In genomic region chr1:94612555-94613204, GRCh38 we compare ENCODE assay signal across 28 cellular contexts.
DNase-seq lines count a peak whose midpoint lies in the region; ATAC-seq, FAIRE-seq and TF ChIP-seq lines count a peak whose summit lies in the region.
"Had no signal": no experiment of that assay in that cellular context is flagged by ENCODE, and none has a peak within 500 bp of the region (broad histone marks: within the 10 kb centered on the region; RNA-seq: fewer than 3 reads in every experiment).

No MANE protein-coding gene starts in this region.

- H2AFZ ChIP-seq in PC-9 = 0 out of 2 replicates have a peak overlapping the region, but pooled peaks have one; percentile 1

- H3F3A ChIP-seq in PC-9 (ENCODE audit: insufficient read depth, low read depth) = peaks cover 14% of the 10 kb centered on the region; the same call in 1 of the 2 replicates

- POLR2A ChIA-PET in HEK293 (lab: Yijun Ruan, JAX) (no interaction called here), PC-9 (lab: Charles Lee; ENCODE audit: unreplicated experiment) (no interaction called here)

- no peak overlapping the region for H3K4me3 Mint-ChIP-seq in activated CD4-positive, alpha-beta T cell treated with anti-CD3 and anti-CD28 coated beads, Interleukin-2, amount 10 ng/mL, durations not matched to agents 24 days and 14 days
- H3K4me3 Mint-ChIP-seq: activated naive CD8-positive, alpha-beta T cell treated with anti-CD3 and anti-CD28 coated beads for 36 hours; natural killer cell treated with Interleukin-12 subunit alpha and Interleukin-12 subunit beta and Interleukin-15 and Interleukin-18, amount 100 ng/mL, for 72 hours; stimulated activated memory B cell treated with anti-CD40 and anti-IgM and Interleukin-4, amounts not matched to agents 10 μg/mL and 1 μg/mL and 100 μg/mL, for 72 hours had no signal

- peaks cover 9% of the 10 kb centered on the region for H3K4me1 Mint-ChIP-seq in activated CD4-positive, alpha-beta T cell treated with anti-CD3 and anti-CD28 coated beads, Interleukin-2, amount 10 ng/mL, durations not matched to agents 24 days and 14 days
- H3K4me1 Mint-ChIP-seq: activated naive CD8-positive, alpha-beta T cell treated with anti-CD3 and anti-CD28 coated beads for 36 hours had no signal

- H3K27me3 Mint-ChIP-seq in activated CD4-positive, alpha-beta T cell treated with anti-CD3 and anti-CD28 coated beads, Interleukin-2, amount 10 ng/mL, durations not matched to agents 24 days and 14 days = no peaks in the 10 kb centered on the region

- no peak overlapping the region for H3K27ac ChIP-seq in HEK293 (ENCODE audit: extremely low read depth, low read depth, low read length)
- H3K27ac ChIP-seq in PC-9 = peak overlapping the region; percentile 22
- no peak overlapping the region for H3K27ac ChIP-seq in gastroesophageal sphincter
- peak overlapping the region; percentile 17 to 35 for H3K27ac ChIP-seq in small intestine (ENCODE audit: low read depth in 1 of 2, low read length in 1 of 2)
- H3K27ac ChIP-seq: BLaER1 treated with 17β-estradiol and CSF1 and Interleukin-3, amounts not matched to agents 10 nM and 100 nM; uterus had no signal

- H3K36me3 ChIP-seq in HEK293 (ENCODE audit: control insufficient read depth in 2 of 2, insufficient read depth in 1 of 2, low read length in 2 of 2) (no peaks in the 10 kb centered on the region), PC-9 (ENCODE audit: low read depth) (no peaks in the 10 kb centered on the region), gastroesophageal sphincter (no peaks in the 10 kb centered on the region), small intestine (ENCODE audit: control insufficient read depth in 2 of 2, insufficient read depth in 2 of 2, low read length in 2 of 2) (no peaks in the 10 kb centered on the region)
- H3K36me3 ChIP-seq: BLaER1 treated with 17β-estradiol and CSF1 and Interleukin-3, amounts not matched to agents 10 nM and 100 nM; uterus had no signal

- no peaks in the 10 kb centered on the region for H3K36me3 Mint-ChIP-seq in activated CD4-positive, alpha-beta T cell treated with anti-CD3 and anti-CD28 coated beads, Interleukin-2, amount 10 ng/mL, durations not matched to agents 24 days and 14 days (ENCODE audit: low read depth)
- H3K36me3 Mint-ChIP-seq: activated naive CD8-positive, alpha-beta T cell treated with anti-CD3 and anti-CD28 coated beads for 36 hours; natural killer cell treated with Interleukin-12 subunit alpha and Interleukin-12 subunit beta and Interleukin-15 and Interleukin-18, amount 100 ng/mL, for 72 hours; stimulated activated memory B cell treated with anti-CD40 and anti-IgM and Interleukin-4, amounts not matched to agents 10 μg/mL and 1 μg/mL and 100 μg/mL, for 72 hours had no signal

- TF ChIP-seq EP300 in gastroesophageal sphincter (IDR thresholded peaks at IDR 0.05) = no peak

- CTCF ChIA-PET in HEK293 (lab: Yijun Ruan, JAX) (no interaction called here), PC-9 (lab: Charles Lee) (no interaction called here)

- peak; percentile 34 for ATAC-seq in gastroesophageal sphincter
- ATAC-seq: natural killer cell treated with Interleukin-12 subunit alpha and Interleukin-12 subunit beta and Interleukin-15 and Interleukin-18, amount 100 ng/mL, for 72 hours; stimulated activated memory B cell treated with anti-CD40 and anti-IgM and Interleukin-4, amounts not matched to agents 10 μg/mL and 1 μg/mL and 100 μg/mL, for 72 hours had no signal

- H3K4me3 ChIP-seq in HEK293 (ENCODE audit: low read depth, low read length) (no peak overlapping the region), PC-9 (no peak overlapping the region), gastroesophageal sphincter (no peak overlapping the region), small intestine (ENCODE audit: low read depth in 1 of 2, low read length in 2 of 2) (no peak overlapping the region)
- H3K4me3 ChIP-seq: BLaER1 treated with 17β-estradiol and CSF1 and Interleukin-3, amounts not matched to agents 10 nM and 100 nM; uterus had no signal

- no TSS peak for BruUV-seq in PC-9 (replicated peaks; lab: Mats Ljungman, UMichigan)

- H3K4me1 ChIP-seq in HEK293 (ENCODE audit: control insufficient read depth, insufficient read depth, low read length) = no peaks in the 10 kb centered on the region
- H3K4me1 ChIP-seq in PC-9 (replicated peaks; ENCODE audit: insufficient read depth) = peaks cover 56% of the 10 kb centered on the region
- H3K4me1 ChIP-seq in gastroesophageal sphincter = peaks cover 0 to 10% (median 0%) of the 10 kb centered on the region in 3 donors
- peaks cover 9 to 12% of the 10 kb centered on the region in 2 donors for H3K4me1 ChIP-seq in small intestine (ENCODE audit: control insufficient read depth in 2 of 2, insufficient read depth in 1 of 2, low read depth in 1 of 2, low read length in 1 of 2)
- H3K4me1 ChIP-seq: uterus had no signal

- H3K4me2 ChIP-seq in PC-9 = peak overlapping the region; percentile 46
- H3K4me2 ChIP-seq: BLaER1 treated with 17β-estradiol and CSF1 and Interleukin-3, amounts not matched to agents 10 nM and 100 nM; SK-N-SH had no signal

- H3K27me3 ChIP-seq in PC-9 (ENCODE audit: insufficient read depth, low read depth) = no peaks in the 10 kb centered on the region
- H3K27me3 ChIP-seq in gastroesophageal sphincter = no peaks in the 10 kb centered on the region
- no peaks in the 10 kb centered on the region for H3K27me3 ChIP-seq in small intestine (ENCODE audit: control insufficient read depth in 2 of 2, insufficient read depth in 2 of 2, low read length in 2 of 2)
- H3K27me3 ChIP-seq: BLaER1 treated with 17β-estradiol and CSF1 and Interleukin-3, amounts not matched to agents 10 nM and 100 nM; uterus had no signal

- H3K9me3 ChIP-seq in HEK293 (ENCODE audit: control insufficient read depth, insufficient read depth, low read depth, low read length) (no peaks in the 10 kb centered on the region), PC-9 (ENCODE audit: insufficient read depth, low read depth) (peaks cover 5% of the 10 kb centered on the region; the same call in 1 of the 2 replicates), gastroesophageal sphincter (no peaks in the 10 kb centered on the region), small intestine (ENCODE audit: control insufficient read depth, low read depth) (no peaks in the 10 kb centered on the region)
- H3K9me3 ChIP-seq: SK-N-SH, uterus had no signal

- no peaks in the 10 kb centered on the region for H4K20me1 ChIP-seq in PC-9 (ENCODE audit: insufficient read depth)
- H4K20me1 ChIP-seq: BLaER1 treated with 17β-estradiol and CSF1 and Interleukin-3, amounts not matched to agents 10 nM and 100 nM had no signal

- FAIRE-seq in small intestine (lab: Jason Lieb, UNC) = no peak
- FAIRE-seq: endothelial cell of umbilical vein, GM18507, kidney had no signal

- no peak overlapping the region for H3K27ac Mint-ChIP-seq in activated CD4-positive, alpha-beta T cell treated with anti-CD3 and anti-CD28 coated beads, Interleukin-2, amount 10 ng/mL, durations not matched to agents 24 days and 14 days
- H3K27ac Mint-ChIP-seq: activated naive CD8-positive, alpha-beta T cell treated with anti-CD3 and anti-CD28 coated beads for 36 hours; natural killer cell treated with Interleukin-12 subunit alpha and Interleukin-12 subunit beta and Interleukin-15 and Interleukin-18, amount 100 ng/mL, for 72 hours; stimulated activated memory B cell treated with anti-CD40 and anti-IgM and Interleukin-4, amounts not matched to agents 10 μg/mL and 1 μg/mL and 100 μg/mL, for 72 hours had no signal

- TF ChIP-seq POLR2A in gastroesophageal sphincter (IDR thresholded peaks at IDR 0.05) = no peak

- TF ChIP-seq CTCF in HEK293 (tag by site-specific recombination; IDR thresholded peaks at IDR 0.05) (no peak), PC-9 (conservative IDR thresholded peaks at IDR 0.05) (no peak), gastroesophageal sphincter (IDR thresholded peaks at IDR 0.05) (no peak)

- no peaks in the 10 kb centered on the region for H3K79me2 ChIP-seq in PC-9 (ENCODE audit: low read depth)

- intact Hi-C loops in PC-9 (cut with micrococcal nuclease; ENCODE audit: unreplicated experiment) = no loop called here
- intact Hi-C loops in activated CD4-positive, alpha-beta T cell treated with anti-CD3 and anti-CD28 coated beads, Interleukin-2, amount 10 ng/mL, durations not matched to agents 24 days and 14 days (cut with micrococcal nuclease) = no loop called here

- no peaks in the 10 kb centered on the region for H3K9me2 ChIP-seq in PC-9 (ENCODE audit: insufficient read depth)
- H3K9me2 ChIP-seq: SK-N-SH had no signal

- no peaks in the 10 kb centered on the region for H3K9me3 Mint-ChIP-seq in activated CD4-positive, alpha-beta T cell treated with anti-CD3 and anti-CD28 coated beads, Interleukin-2, amount 10 ng/mL, durations not matched to agents 24 days and 14 days
- H3K9me3 Mint-ChIP-seq: activated naive CD8-positive, alpha-beta T cell treated with anti-CD3 and anti-CD28 coated beads for 36 hours; natural killer cell treated with Interleukin-12 subunit alpha and Interleukin-12 subunit beta and Interleukin-15 and Interleukin-18, amount 100 ng/mL, for 72 hours; stimulated activated memory B cell treated with anti-CD40 and anti-IgM and Interleukin-4, amounts not matched to agents 10 μg/mL and 1 μg/mL and 100 μg/mL, for 72 hours had no signal

- DNase-seq in PC-9 = no peak
- DNase-seq in small intestine = peak; percentile 47
- DNase-seq in stimulated activated CD4-positive, alpha-beta T cell treated with anti-CD3 and anti-CD28 coated beads, Interleukin-1b, Interleukin-23, amount 100 ng/mL, for 48 hours = no peak
- no peak for DNase-seq in activated CD4-positive, alpha-beta T cell treated with anti-CD3 and anti-CD28 coated beads, Interleukin-2, amount 10 ng/mL, durations not matched to agents 24 days and 14 days
- DNase-seq in C1 segment of cervical spinal cord (lab: John Stamatoyannopoulos, UW) = no peak
- DNase-seq in SK-N-DZ (ENCODE audit: low spot score) = no peak
- DNase-seq: activated CD4-positive, alpha-beta T cell treated with anti-CD3 and anti-CD28 coated beads for 4 hours; activated CD8-positive, alpha-beta memory T cell treated with anti-CD3 and anti-CD28 coated beads for 24 hours; activated effector memory CD4-positive, alpha-beta T cell treated with anti-CD3 and anti-CD28 coated beads, Interleukin-2, amount 50 U/mL, for 16 hours; activated naive CD8-positive, alpha-beta T cell treated with anti-CD3 and anti-CD28 coated beads for 36 hours; activated T-cell treated with anti-CD3 and anti-CD28 coated beads, Interleukin-2, amount 50 U/mL, for 1 hour; central memory CD4-positive, alpha-beta T cell; DMS79 treated with DMSO at 0.1 percent for 48 hours; HCEC 1CT; Karpas-422; kidney; NCI-H1048; NCI-H1694; SK-N-SH; stimulated activated CD4-positive, alpha-beta T cell treated with anti-CD3 and anti-CD28 coated beads, Interleukin-4, amount 100 ng/mL, for 24 hours; uterus had no signal

- 97 to 98% methylated on average over 6 of the region's 6 CpGs for WGBS in gastroesophageal sphincter (ENCODE audit: low coverage in 1 of 2), 2 donors
- 90 to 95% (median 93%) methylated on average over 6 of the region's 6 CpGs for whole genome bisulfite sequencing in small intestine, 3 donors

TF ChIP-seq in HEK293, 187 proteins besides CTCF, POLR2A, EP300 and RAD21:
- TF ChIP-seq PRDM1 (tag by site-specific recombination; IDR thresholded peaks at IDR 0.05) (peak; percentile 64; the same call in 1 of the 2 replicates), ZNF155 (tag by site-specific recombination; IDR thresholded peaks at IDR 0.05) (no peak)
TF ChIP-seq in HEK293: peak in this region for 1.

Comparison
In these comparisons a context has a peak if more than half of its experiments do, and no peak if none do; other contexts are left out.
1. H3K27ac ChIP-seq: peak in PC-9 (single experiment) and small intestine (2 of 2); none in HEK293 (single experiment) and gastroesophageal sphincter (0 of 4).